In the genomic region with DNA sequence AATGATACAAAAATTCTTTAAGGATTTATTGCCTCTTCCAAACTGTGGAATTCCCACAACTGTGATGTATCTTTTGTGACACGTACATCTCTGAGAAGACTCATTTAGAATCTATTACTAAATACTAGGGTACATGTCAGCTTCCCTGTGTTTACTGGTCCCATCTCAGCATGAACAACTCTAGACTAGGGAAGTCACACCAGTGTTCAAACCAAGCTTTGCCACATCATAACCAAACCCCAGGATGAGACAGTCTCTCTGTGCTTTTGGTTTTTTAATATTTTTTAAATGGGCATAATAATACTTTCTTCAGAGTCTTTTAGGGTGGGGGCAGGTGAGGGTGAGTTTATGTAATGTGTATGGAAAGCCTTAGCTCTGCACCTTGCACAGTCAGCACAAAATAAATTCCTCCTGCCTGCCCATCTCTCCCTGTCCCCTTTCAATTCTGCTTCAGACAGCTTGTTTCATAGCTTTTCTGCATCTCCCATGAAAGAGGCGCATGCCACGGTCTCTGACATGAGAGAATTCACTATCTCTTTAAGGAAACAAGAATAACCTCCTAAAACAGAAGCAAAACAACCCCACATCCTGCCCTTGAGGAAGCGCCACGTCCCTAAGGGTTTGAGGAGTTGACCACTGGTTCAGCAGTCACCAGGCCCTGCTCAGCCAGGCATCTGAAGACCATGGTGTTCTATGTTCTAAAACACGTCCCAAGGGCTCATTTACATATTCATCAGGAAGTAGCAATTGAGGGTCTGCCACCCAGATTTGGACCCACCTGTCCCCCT, we compare ENCODE assay signal across 11 cellular contexts.
A peak's percentile ranks its signal among the peaks of the same experiment; 100 is the strongest.
DNase-seq lines count a peak whose midpoint lies in the region; ATAC-seq, FAIRE-seq and TF ChIP-seq lines count a peak whose summit lies in the region.
"Had no signal": no experiment of that assay in that cellular context is flagged by ENCODE, and none has a peak within 500 bp of the region (broad histone marks: within the 10 kb centered on the region; RNA-seq: fewer than 3 reads in every experiment).

No MANE protein-coding gene starts in this region.

- intact Hi-C loops in K562 (cut with micrococcal nuclease), result no loop called here

- POLR2A ChIA-PET in K562 (lab: Yijun Ruan, JAX), result interaction anchor here (1.0 kb wide), 1 partner anchor 14 kb away, joined by 3 read pairs; no protein-coding TSS in a partner anchor

- ATAC-seq in GM19455 (IDR thresholded peaks at IDR 0.05; ENCODE audit: unreplicated experiment), result peak; percentile 76
- peak; percentile 88 for ATAC-seq in HG03139 (IDR thresholded peaks at IDR 0.05; ENCODE audit: unreplicated experiment)
- no peak for ATAC-seq in K562

- 8% methylated on average over 4 of the region's 6 CpGs for WGBS in K562 (ENCODE audit: insufficient coverage, low coverage, missing lambda C conversion rate)

- TF ChIP-seq POLR2A in K562 (conservative IDR thresholded peaks at IDR 0.05), result no peak

- H2AFZ ChIP-seq in K562 (ENCODE audit: low read depth, low read length), result no peak overlapping the region

- no peak overlapping the region for H3K4me2 ChIP-seq in K562 (ENCODE audit: insufficient read depth, low read length)

- FAIRE-seq in K562 (lab: Jason Lieb, UNC), result no peak

- H3K9ac ChIP-seq in K562 (ENCODE audit: insufficient read depth in 1 of 2, low read depth in 2 of 2, low read length in 2 of 2), result no peak overlapping the region

- no TSS peak for BruUV-seq in K562 (replicated peaks; lab: Mats Ljungman, UMichigan)

- no peak for TF ChIP-seq RAD21 in K562 (CRISPR knock-in tag; conservative IDR thresholded peaks at IDR 0.05 in 1 of 2, IDR thresholded peaks at IDR 0.05 in 1 of 2)

- no peak for TF ChIP-seq EP300 in K562 (IDR thresholded peaks at IDR 0.05; ENCODE audit: low read length)

- H3K36me3 ChIP-seq in K562 (ENCODE audit: control insufficient read depth, insufficient read depth, low read length), result no peaks in the 10 kb centered on the region
- H3K36me3 ChIP-seq: right lobe of liver, tibial artery had no signal

- in situ Hi-C loops in GM13976 (cut with MboI; ENCODE audit: low sequenced_read_pairs, unreplicated experiment), result no loop called here
- in situ Hi-C loops in K562 (cut with MboI), result no loop called here

- CTCF ChIA-PET in K562 (lab: Yijun Ruan, JAX; ENCODE audit: low intra/inter-chr PET ratio), result no interaction called here

- H3K9me3 ChIP-seq in K562 (replicated peaks; ENCODE audit: control insufficient read depth, insufficient read depth, low read depth, low read length), result no peaks in the 10 kb centered on the region
- H3K9me3 ChIP-seq: right lobe of liver, tibial artery had no signal

- no peak overlapping the region for H3K4me3 ChIP-seq in K562
- H3K4me3 ChIP-seq: right lobe of liver, tibial artery had no signal

- no peaks in the 10 kb centered on the region; a peak in 2 of 5 replicates for H3K4me1 ChIP-seq in K562 (replicated peaks in 1 of 2; ENCODE audit: control insufficient read depth in 2 of 2, insufficient read depth in 2 of 2, low read length in 2 of 2)

- H3K27ac ChIP-seq in K562 (ENCODE audit: extremely low read depth, low read depth, low read length), result no peak overlapping the region
- H3K27ac ChIP-seq: right lobe of liver, tibial artery had no signal

- no peaks in the 10 kb centered on the region for H3K9me1 ChIP-seq in K562 (ENCODE audit: control insufficient read depth, insufficient read depth, low read length)

- DNase-seq in GM13976 (ENCODE audit: low spot score) (peak; percentile 53), K562 (ENCODE audit: extremely low read depth in 1 of 4, low spot score in 3 of 4) (no peak), retina (no peak), SIG-M5 treated with dmso at 0.1 percent for 504 hours (lab: John Stamatoyannopoulos, UW; ENCODE audit: unreplicated experiment) (no peak), NCI-H446 treated with DMSO at 0.1 percent for 48 hours (lab: John Stamatoyannopoulos, UW) (no peak)
- no peak for DNase-seq in central memory CD4-positive, alpha-beta T cell
- DNase-seq: anterior cingulate cortex, right lobe of liver, tibial artery had no signal

- no peaks in the 10 kb centered on the region for H3K79me2 ChIP-seq in K562 (ENCODE audit: control insufficient read depth, insufficient read depth, low read length)

- peaks cover 6 to 20% of the 10 kb centered on the region in 2 experiments; a peak in 3 of 5 replicates for H3K27me3 ChIP-seq in K562 (ENCODE audit: control insufficient read depth in 2 of 2, insufficient read depth in 2 of 2, low read length in 2 of 2)
- H3K27me3 ChIP-seq: right lobe of liver had no signal

- TF ChIP-seq CTCF in GM13976 (IDR thresholded peaks at IDR 0.05; ENCODE audit: borderline replicate concordance, control extremely low read depth, extremely low read depth, insufficient read depth, missing control alignments) (no peak), K562 (IDR thresholded peaks at IDR 0.05 in 2 of 3, conservative IDR thresholded peaks at IDR 0.05 in 1 of 3; ENCODE audit: insufficient read depth in 2 of 3, low read depth in 1 of 3, low read length in 3 of 3) (no peak)

- H4K20me1 ChIP-seq in K562 (replicated peaks; ENCODE audit: control insufficient read depth, insufficient read depth, low read length), result no peaks in the 10 kb centered on the region

TF ChIP-seq in K562, 482 proteins besides CTCF, POLR2A, EP300 and RAD21:
- TF ChIP-seq C11orf30 (IDR thresholded peaks at IDR 0.05; ENCODE audit: low read depth) (0 out of 2 replicates have a peak, but pooled peaks have one; percentile 7), MAFK (IDR thresholded peaks at IDR 0.05; ENCODE audit: low read length) (peak; percentile 31), HEY1 (CRISPR knock-in tag; IDR thresholded peaks at IDR 0.05; ENCODE audit: borderline replicate concordance) (no peak), ZNF316 (IDR thresholded peaks at IDR 0.05) (peak; percentile 37; the same call in 1 of the 2 replicates), NR2F6 (CRISPR knock-in tag; IDR thresholded peaks at IDR 0.05) (no peak), MAFF (IDR thresholded peaks at IDR 0.05; ENCODE audit: low read length) (0 out of 2 replicates have a peak, but pooled peaks have one; percentile 11)
